1 cellular context compared by ENCODE assay signal in genomic region chr21:28823464-28823863, GRCh38.
TF ChIP-seq lines count a peak whose summit lies in the region.

No MANE protein-coding gene starts in this region.

TF ChIP-seq in SK-N-SH, 30 proteins besides CTCF, POLR2A, EP300 and RAD21 (continued from another document):
- TF ChIP-seq FOXM1 (IDR thresholded peaks at IDR 0.05; ENCODE audit: low read depth) (no peak), PBX3 (IDR thresholded peaks at IDR 0.05) (no peak), EZH2phosphoT487 (IDR thresholded peaks at IDR 0.05; ENCODE audit: borderline replicate concordance, low read depth) (no peak), RFX5 (IDR thresholded peaks at IDR 0.05; ENCODE audit: low read length) (no peak), MAX (IDR thresholded peaks at IDR 0.05; ENCODE audit: low read depth) (no peak), RCOR1 (IDR thresholded peaks at IDR 0.05; ENCODE audit: low read length) (no peak)
TF ChIP-seq in SK-N-SH: peak in this region for 0.
